20 cellular contexts compared by ENCODE assay signal in genomic region chrX:9257718-9258117, GRCh38.
"Had no signal": no experiment of that assay in that cellular context is flagged by ENCODE, and none has a peak within 500 bp of the region (broad histone marks: within the 10 kb centered on the region; RNA-seq: fewer than 3 reads in every experiment).

No MANE protein-coding gene starts in this region.

- H3K9me3 ChIP-seq: colonic mucosa, esophagus squamous epithelium, left lung, right lobe of liver, suprapubic skin, tibial nerve had no signal

- H3K4me3 ChIP-seq: colonic mucosa, esophagus squamous epithelium, gastrocnemius medialis, left lung, lung, neural progenitor cell, right lobe of liver, skin epidermis, stomach, suprapubic skin, tibial nerve had no signal

- H3K4me3 Mint-ChIP-seq: activated naive CD4-positive, alpha-beta T cell treated with anti-CD3 and anti-CD28 coated beads, Interleukin-2, amount 10 ng/mL, durations not matched to agents 7 days and 5 days; endodermal cell; naive B cell; neural progenitor cell had no signal

- H3K4me1 Mint-ChIP-seq: endodermal cell, naive B cell, neural progenitor cell had no signal

- H3K36me3 ChIP-seq: colonic mucosa, esophagus squamous epithelium, gastrocnemius medialis, left lung, neural progenitor cell, right lobe of liver, stomach, suprapubic skin, tibial nerve had no signal

- H3K27me3 ChIP-seq: colonic mucosa, esophagus squamous epithelium, left lung, neural progenitor cell, right lobe of liver, stomach, suprapubic skin, tibial nerve had no signal

- DNase-seq: activated CD4-positive, alpha-beta T cell treated with anti-CD3 and anti-CD28 coated beads for 1 hour; activated CD8-positive, alpha-beta memory T cell treated with anti-CD3 and anti-CD28 coated beads, Interleukin-2, amount 50 U/mL, for 48 hours; activated naive CD4-positive, alpha-beta T cell treated with anti-CD3 and anti-CD28 coated beads, Interleukin-2, amount 10 ng/mL, durations not matched to agents 7 days and 5 days; amniotic stem cell; colonic mucosa; endodermal cell; esophagus squamous epithelium; gastrocnemius medialis; hippocampal formation; kidney glomerular epithelial cell; left lung; naive B cell; posterior cingulate gyrus; right lobe of liver; stomach had no signal

- H3K27ac ChIP-seq: colonic mucosa, esophagus squamous epithelium, gastrocnemius medialis, left lung, neural progenitor cell, right lobe of liver, skin epidermis, stomach, suprapubic skin, tibial nerve had no signal

- H3K36me3 Mint-ChIP-seq: activated naive CD4-positive, alpha-beta T cell treated with anti-CD3 and anti-CD28 coated beads, Interleukin-2, amount 10 ng/mL, durations not matched to agents 7 days and 5 days; neural progenitor cell had no signal

- H3K27ac Mint-ChIP-seq: activated naive CD4-positive, alpha-beta T cell treated with anti-CD3 and anti-CD28 coated beads, Interleukin-2, amount 10 ng/mL, durations not matched to agents 7 days and 5 days; endodermal cell; neural progenitor cell had no signal

- H3K4me1 ChIP-seq: colonic mucosa, esophagus squamous epithelium, gastrocnemius medialis, left lung, neural progenitor cell, right lobe of liver, stomach, suprapubic skin, tibial nerve had no signal

- H3K27me3 Mint-ChIP-seq: activated naive CD4-positive, alpha-beta T cell treated with anti-CD3 and anti-CD28 coated beads, Interleukin-2, amount 10 ng/mL, durations not matched to agents 7 days and 5 days had no signal
